ENCODE assay signal across 12 cellular contexts in the genomic region with DNA sequence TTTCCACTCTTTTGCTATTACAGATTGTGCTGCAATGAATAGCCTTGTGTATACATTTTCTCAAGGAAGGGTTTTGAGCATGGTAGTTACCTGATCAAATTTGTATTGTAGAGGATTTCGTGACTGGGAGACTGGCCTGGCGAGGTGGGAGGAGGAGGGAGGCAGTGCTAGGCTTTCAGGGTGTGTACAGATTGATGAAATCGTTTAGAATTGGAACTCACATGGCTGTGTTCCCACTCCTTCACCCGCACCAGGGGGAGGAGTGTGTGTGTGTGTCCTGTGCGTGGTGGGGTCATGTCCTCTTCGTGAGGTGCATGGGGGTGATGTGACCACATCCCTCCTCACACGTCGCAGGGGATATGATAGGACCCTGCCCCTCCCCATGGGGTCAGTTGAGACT. TPM values are rescaled to one million over a fixed set of nuclear protein-coding genes. Genes with fewer than 3 reads are reported as not detected.
A peak's percentile ranks its signal among the peaks of the same experiment; 100 is the strongest.
DNase-seq lines count a peak whose midpoint lies in the region; ATAC-seq and TF ChIP-seq lines count a peak whose summit lies in the region.
"Had no signal": no experiment of that assay in that cellular context is flagged by ENCODE, and none has a peak within 500 bp of the region (broad histone marks: within the 10 kb centered on the region; RNA-seq: fewer than 3 reads in every experiment).

No MANE protein-coding gene starts in this region.

- no peak for ATAC-seq in naive thymus-derived CD4-positive, alpha-beta T cell
- ATAC-seq in GM18873 (IDR thresholded peaks at IDR 0.05; ENCODE audit: low FRiP score, unreplicated experiment) (no peak), aorta (ENCODE audit: low FRiP score) (no peak), HG03159 (IDR thresholded peaks at IDR 0.05; ENCODE audit: unreplicated experiment) (no peak)

- H3K9me3 ChIP-seq in naive thymus-derived CD4-positive, alpha-beta T cell (ENCODE audit: control insufficient read depth in 2 of 3, low read length in 3 of 3): no peaks in the 10 kb centered on the region
- H3K9me3 ChIP-seq in aorta (ENCODE audit: control insufficient read depth, low read length): no peaks in the 10 kb centered on the region
- H3K9me3 ChIP-seq: SJCRH30 had no signal

- peaks cover 5 to 17% (median 12%) of the 10 kb centered on the region in 5 donors for H3K27me3 Mint-ChIP-seq in naive thymus-derived CD4-positive, alpha-beta T cell

- no peak overlapping the region for H3K27ac Mint-ChIP-seq in naive thymus-derived CD4-positive, alpha-beta T cell

- peak overlapping the region in 50 of 59 donors; percentile 6 to 81 (median 37) for H3K4me3 ChIP-seq in dorsolateral prefrontal cortex
- H3K4me3 ChIP-seq in naive thymus-derived CD4-positive, alpha-beta T cell (ENCODE audit: low read length): no peak overlapping the region
- H3K4me3 ChIP-seq in aorta (ENCODE audit: low read length in 2 of 2): no peak overlapping the region
- H3K4me3 ChIP-seq: SJCRH30 had no signal

- intact Hi-C loops in dorsolateral prefrontal cortex (cut with DNase I): no loop called here
- intact Hi-C loops in naive thymus-derived CD4-positive, alpha-beta T cell (cut with micrococcal nuclease): loop anchor here in 1 of 2 donors (5.0 kb wide), 1 partner anchor 242 kb away; no protein-coding TSS in a partner anchor
- intact Hi-C loops in aorta (cut with DNase I): no loop called here

- CTCF ChIA-PET in naive thymus-derived CD4-positive, alpha-beta T cell (lab: Charles Lee): interaction anchor here (0.7 kb wide), 1 partner anchor 86 kb away, joined by 3 read pairs; no protein-coding TSS in a partner anchor

- no peak for TF ChIP-seq CTCF in 22Rv1 (IDR thresholded peaks at IDR 0.05)
- TF ChIP-seq CTCF in dorsolateral prefrontal cortex (IDR thresholded peaks at IDR 0.05 in 54 of 56, conservative IDR thresholded peaks at IDR 0.05 in 2 of 56; ENCODE audit: low read depth in 1 of 56, partially characterized antibody in 56 of 56): no peak

- H3K27ac ChIP-seq in 22Rv1: peak overlapping the region; percentile 75
- peak overlapping the region in 4 of 59 donors; percentile 8 to 71 (median 48) for H3K27ac ChIP-seq in dorsolateral prefrontal cortex
- H3K27ac ChIP-seq in naive thymus-derived CD4-positive, alpha-beta T cell (ENCODE audit: low read depth, low read length): no peak overlapping the region
- no peak overlapping the region for H3K27ac ChIP-seq in aorta (ENCODE audit: low read depth in 1 of 2, low read length in 2 of 2)
- H3K27ac ChIP-seq: SJCRH30 had no signal

- peaks cover 0 to 6% (median 0%) of the 10 kb centered on the region in 3 experiments for H3K36me3 ChIP-seq in naive thymus-derived CD4-positive, alpha-beta T cell (ENCODE audit: control insufficient read depth in 2 of 3, insufficient read depth in 3 of 3, low read length in 3 of 3)
- no peaks in the 10 kb centered on the region for H3K36me3 ChIP-seq in aorta (ENCODE audit: control insufficient read depth in 1 of 2, insufficient read depth in 2 of 2, low read length in 1 of 2)
- H3K36me3 ChIP-seq: SJCRH30 had no signal

- POLR2A ChIA-PET in naive thymus-derived CD4-positive, alpha-beta T cell (lab: Charles Lee): no interaction called here

- peak; percentile 32 for DNase-seq in HT-29 (ENCODE audit: low spot score)
- no peak for DNase-seq in dorsolateral prefrontal cortex
- DNase-seq in naive thymus-derived CD4-positive, alpha-beta T cell: no peak
- DNase-seq in stimulated activated CD4-positive, alpha-beta T cell treated with anti-CD3 and anti-CD28 coated beads, Interleukin-4, amount 100 ng/mL, for 1 hour: no peak
- DNase-seq in aorta: no peak
- DNase-seq: DND-41, occipital lobe, SJCRH30 had no signal

- WGBS in aorta, 2 donors: 57% methylated on average over 8 of the region's 8 CpGs

- H3K36me3 Mint-ChIP-seq in naive thymus-derived CD4-positive, alpha-beta T cell: peaks cover 3 to 23% (median 13%) of the 10 kb centered on the region in 5 donors

- H3K9me3 Mint-ChIP-seq in naive thymus-derived CD4-positive, alpha-beta T cell: no peaks in the 10 kb centered on the region

- peaks cover 16 to 23% (median 21%) of the 10 kb centered on the region in 7 donors for H3K4me1 Mint-ChIP-seq in naive thymus-derived CD4-positive, alpha-beta T cell

- H3K4me3 Mint-ChIP-seq in naive thymus-derived CD4-positive, alpha-beta T cell: peak overlapping the region; percentile 41 to 94 (median 78)

- H3K27me3 ChIP-seq in dorsolateral prefrontal cortex: peaks cover 0 to 8% (median 0%) of the 10 kb centered on the region in 45 donors
- H3K27me3 ChIP-seq in naive thymus-derived CD4-positive, alpha-beta T cell (ENCODE audit: control insufficient read depth in 2 of 2, insufficient read depth in 2 of 2, low read length in 2 of 2): peaks cover 0 to 6% of the 10 kb centered on the region in 2 donors
- no peaks in the 10 kb centered on the region for H3K27me3 ChIP-seq in aorta (ENCODE audit: control insufficient read depth in 1 of 2, insufficient read depth in 2 of 2, low read length in 1 of 2)
- H3K27me3 ChIP-seq: SJCRH30 had no signal

- peaks cover 0 to 7% of the 10 kb centered on the region in 2 donors for H3K4me1 ChIP-seq in naive thymus-derived CD4-positive, alpha-beta T cell (ENCODE audit: control insufficient read depth in 2 of 2, insufficient read depth in 2 of 2, low read length in 2 of 2)
- no peaks in the 10 kb centered on the region for H3K4me1 ChIP-seq in aorta (ENCODE audit: control insufficient read depth in 1 of 2, insufficient read depth in 2 of 2, low read length in 2 of 2)
- H3K4me1 ChIP-seq: SJCRH30 had no signal

RNA-seq across cellular contexts. Expression of a gene that starts 8.3 kb away (rescaled TPM):
- total RNA-seq in HT-29 (2014; rRNA removed; shearing (Covaris generic)): not detected in 2 replicates
- total RNA-seq in dorsolateral prefrontal cortex: 1 to 10 TPM in 5 of 120 experiments, under 1 TPM in 5, not detected in 110; 0.65 to 1.8 (median 1.0) TPM
- not detected for total RNA-seq in naive thymus-derived CD4-positive, alpha-beta T cell
- not detected for polyA plus RNA-seq in naive thymus-derived CD4-positive, alpha-beta T cell
- 1 to 10 TPM in 1 of 2 donors, not detected in 1; 1.4 TPM for total RNA-seq in aorta
- polyA plus RNA-seq in aorta: 1 to 10 TPM in 1 of 2 donors, not detected in 1; 1.9 TPM
- total RNA-seq: M059J, occipital lobe, SJCRH30 had no signal

RNA-seq across cellular contexts. Expression of a gene that starts 19.3 kb away (rescaled TPM):
- 20.3 and 24.4 TPM in 2 replicates for total RNA-seq in HT-29 (2014; rRNA removed; shearing (Covaris generic))
- total RNA-seq in dorsolateral prefrontal cortex (10 to 100 TPM; 19.7 to 65.4 (median 34.3) TPM), aorta (10 to 100 TPM; 11.7 to 24.0 TPM)
- total RNA-seq in naive thymus-derived CD4-positive, alpha-beta T cell: 10 to 100 TPM; 15.5 to 35.8 (median 25.3) TPM
- polyA plus RNA-seq in naive thymus-derived CD4-positive, alpha-beta T cell: 10 to 100 TPM; 10.1 to 12.9 TPM
- 10 to 100 TPM in 1 of 2 donors, under 1 TPM in 1; 0.50 to 19.4 TPM for polyA plus RNA-seq in aorta

RNA-seq across cellular contexts. Expression of a gene that starts 26.3 kb away (rescaled TPM):
- 4.2 and 6.8 TPM in 2 replicates for total RNA-seq in HT-29 (2014; rRNA removed; shearing (Covaris generic))
- 10 to 100 TPM in 94 of 120 experiments, 1 to 10 TPM in 26; 6.0 to 28.7 (median 12.4) TPM for total RNA-seq in dorsolateral prefrontal cortex
- total RNA-seq in naive thymus-derived CD4-positive, alpha-beta T cell: not detected
- not detected for polyA plus RNA-seq in naive thymus-derived CD4-positive, alpha-beta T cell
- not detected for total RNA-seq in aorta
- not detected for polyA plus RNA-seq in aorta
- total RNA-seq: M059J, SJCRH30 had no signal

RNA-seq across cellular contexts. Expression of a gene that starts 40.9 kb away (rescaled TPM):
- not detected in 2 replicates for total RNA-seq in HT-29 (2014; rRNA removed; shearing (Covaris generic))
- total RNA-seq in dorsolateral prefrontal cortex (10 to 100 TPM; 41.1 to 95.4 (median 71.8) TPM), aorta (10 to 100 TPM in 1 of 2 donors, 1 to 10 TPM in 1; 8.1 to 18.2 TPM)
- under 1 TPM in 1 of 5 experiments, not detected in 4; 0.19 TPM for total RNA-seq in naive thymus-derived CD4-positive, alpha-beta T cell
- not detected for polyA plus RNA-seq in naive thymus-derived CD4-positive, alpha-beta T cell
- under 1 TPM in 1 of 2 donors, not detected in 1; 0.13 TPM for polyA plus RNA-seq in aorta

Comparison
In these comparisons a context has a peak if more than half of its experiments do, and no peak if none do; other contexts are left out.
1. H3K4me3 ChIP-seq: peak in dorsolateral prefrontal cortex (50 of 59); none in naive thymus-derived CD4-positive, alpha-beta T cell (single experiment) and aorta (0 of 2).